In the genomic region with DNA sequence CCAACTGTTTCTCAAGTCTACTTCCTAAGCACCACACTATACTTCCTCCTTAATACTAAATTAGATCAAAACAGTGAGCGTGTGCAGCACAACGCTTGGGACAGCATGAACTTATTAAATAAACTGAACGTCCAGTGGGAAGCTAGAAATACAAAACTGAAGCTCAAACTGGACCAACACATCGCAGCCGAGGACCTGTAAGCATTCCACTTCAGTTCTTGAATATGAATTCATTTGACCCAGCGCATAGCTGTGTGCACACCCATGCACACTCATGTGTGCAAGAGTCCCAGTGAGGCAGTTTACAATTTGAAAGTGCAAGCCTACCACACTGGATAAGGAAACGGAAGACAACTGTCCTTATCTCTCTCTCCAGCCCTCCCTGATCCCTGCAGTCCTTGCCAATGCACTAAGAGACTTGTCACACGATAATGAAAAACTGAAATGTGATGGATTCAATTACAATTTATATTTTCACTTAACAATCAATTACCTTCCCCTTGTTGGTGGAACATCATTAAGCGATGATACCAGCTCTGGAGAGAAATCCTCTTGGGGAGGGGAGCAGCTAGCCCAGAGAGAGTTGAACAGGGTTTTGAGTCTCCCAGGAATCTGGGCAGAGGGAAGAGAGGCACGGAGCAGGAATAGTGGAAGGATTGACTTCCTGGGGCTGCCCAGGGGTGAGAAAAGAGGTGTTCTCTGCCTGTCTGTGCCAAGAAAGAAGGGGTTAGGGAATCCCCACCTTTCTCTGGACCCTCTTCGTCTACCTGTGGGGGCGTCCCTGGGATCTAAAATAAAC, we compare ENCODE assay signal across 15 cellular contexts.
A peak's percentile ranks its signal among the peaks of the same experiment; 100 is the strongest.
DNase-seq lines count a peak whose midpoint lies in the region; ATAC-seq and TF ChIP-seq lines count a peak whose summit lies in the region.
"Had no signal": no experiment of that assay in that cellular context is flagged by ENCODE, and none has a peak within 500 bp of the region (broad histone marks: within the 10 kb centered on the region; RNA-seq: fewer than 3 reads in every experiment).

No MANE protein-coding gene starts in this region.

- 52 to 74% methylated on average over 12 of the region's 12 CpGs for WGBS in lung, 2 donors

- H3K4me3 ChIP-seq in BLaER1 treated with 17β-estradiol and CSF1 and Interleukin-3, amounts not matched to agents 10 nM and 100 nM, result no peak overlapping the region
- no peak overlapping the region for H3K4me3 ChIP-seq in lung

- peaks cover 0 to 21% (median 10%) of the 10 kb centered on the region in 11 experiments; a peak in 14 of 22 replicates for H3K9me3 ChIP-seq in BLaER1 treated with 17β-estradiol and CSF1 and Interleukin-3, amounts not matched to agents 10 nM and 100 nM (replicated peaks in 1 of 11)
- H3K9me3 ChIP-seq in lung (ENCODE audit: control insufficient read depth in 2 of 2, insufficient read depth in 1 of 2, low read length in 1 of 2), result peaks cover 3 to 4% of the 10 kb centered on the region in 2 donors

- H3K27me3 ChIP-seq in BLaER1 treated with 17β-estradiol and CSF1 and Interleukin-3, amounts not matched to agents 10 nM and 100 nM, result no peaks in the 10 kb centered on the region
- H3K27me3 ChIP-seq in lung (ENCODE audit: control insufficient read depth, insufficient read depth), result no peaks in the 10 kb centered on the region

- no peaks in the 10 kb centered on the region for H4K20me1 ChIP-seq in BLaER1 treated with 17β-estradiol and CSF1 and Interleukin-3, amounts not matched to agents 10 nM and 100 nM

- DNase-seq in OCI-M1 (lab: John Stamatoyannopoulos, UW) (peak; percentile 1), ecto neural progenitor cell (ENCODE audit: low spot score) (peak; percentile 34), lung (ENCODE audit: low spot score) (peak; percentile 21), inferior parietal cortex (ENCODE audit: extremely low spot score) (no peak), hypothalamus (lab: John Stamatoyannopoulos, UW) (no peak), GM03348 (ENCODE audit: low spot score) (no peak)
- DNase-seq: AML-193; CD4-positive, alpha-beta memory T cell; DMS79; MV-4-11; NCI-H1436; NCI-H2029; NCI-H510A; Right ventricle myocardium superior had no signal

- no peak for TF ChIP-seq CTCF in lung (IDR thresholded peaks at IDR 0.05; ENCODE audit: control extremely low read depth, extremely low read depth)

- ATAC-seq in lung (ENCODE audit: insufficient read depth, low FRiP score), result no peak

- peaks cover 11 to 34% (median 20%) of the 10 kb centered on the region in 10 experiments for H3K4me1 ChIP-seq in BLaER1 treated with 17β-estradiol and CSF1 and Interleukin-3, amounts not matched to agents 10 nM and 100 nM
- peaks cover 0 to 1% of the 10 kb centered on the region in 2 donors for H3K4me1 ChIP-seq in lung (ENCODE audit: control insufficient read depth in 2 of 2, insufficient read depth in 2 of 2, low read length in 2 of 2)

- H3K36me3 ChIP-seq in BLaER1 treated with 17β-estradiol and CSF1 and Interleukin-3, amounts not matched to agents 10 nM and 100 nM, result no peaks in the 10 kb centered on the region
- H3K36me3 ChIP-seq in lung (ENCODE audit: control insufficient read depth in 2 of 2, insufficient read depth in 2 of 2, low read length in 2 of 2), result no peaks in the 10 kb centered on the region

- peak overlapping the region; percentile 3 to 58 (median 46); a peak in 17 of 22 replicates for H3K4me2 ChIP-seq in BLaER1 treated with 17β-estradiol and CSF1 and Interleukin-3, amounts not matched to agents 10 nM and 100 nM

- H3K9ac ChIP-seq in BLaER1 treated with 17β-estradiol and CSF1 and Interleukin-3, amounts not matched to agents 10 nM and 100 nM, result no peak overlapping the region

- no peak overlapping the region for H3K27ac ChIP-seq in BLaER1 treated with 17β-estradiol and CSF1 and Interleukin-3, amounts not matched to agents 10 nM and 100 nM
- H3K27ac ChIP-seq in lung (ENCODE audit: low read depth in 1 of 2, low read length in 1 of 2), result no peak overlapping the region

Comparison
In these comparisons a context has a peak if more than half of its experiments do, and no peak if none do; other contexts are left out.
1. DNase-seq: peak in OCI-M1 (single experiment), ecto neural progenitor cell (single experiment) and lung (single experiment); none in inferior parietal cortex (single experiment), hypothalamus (0 of 51) and GM03348 (single experiment).